ENCODE assay signal across 27 cellular contexts in the genomic region with DNA sequence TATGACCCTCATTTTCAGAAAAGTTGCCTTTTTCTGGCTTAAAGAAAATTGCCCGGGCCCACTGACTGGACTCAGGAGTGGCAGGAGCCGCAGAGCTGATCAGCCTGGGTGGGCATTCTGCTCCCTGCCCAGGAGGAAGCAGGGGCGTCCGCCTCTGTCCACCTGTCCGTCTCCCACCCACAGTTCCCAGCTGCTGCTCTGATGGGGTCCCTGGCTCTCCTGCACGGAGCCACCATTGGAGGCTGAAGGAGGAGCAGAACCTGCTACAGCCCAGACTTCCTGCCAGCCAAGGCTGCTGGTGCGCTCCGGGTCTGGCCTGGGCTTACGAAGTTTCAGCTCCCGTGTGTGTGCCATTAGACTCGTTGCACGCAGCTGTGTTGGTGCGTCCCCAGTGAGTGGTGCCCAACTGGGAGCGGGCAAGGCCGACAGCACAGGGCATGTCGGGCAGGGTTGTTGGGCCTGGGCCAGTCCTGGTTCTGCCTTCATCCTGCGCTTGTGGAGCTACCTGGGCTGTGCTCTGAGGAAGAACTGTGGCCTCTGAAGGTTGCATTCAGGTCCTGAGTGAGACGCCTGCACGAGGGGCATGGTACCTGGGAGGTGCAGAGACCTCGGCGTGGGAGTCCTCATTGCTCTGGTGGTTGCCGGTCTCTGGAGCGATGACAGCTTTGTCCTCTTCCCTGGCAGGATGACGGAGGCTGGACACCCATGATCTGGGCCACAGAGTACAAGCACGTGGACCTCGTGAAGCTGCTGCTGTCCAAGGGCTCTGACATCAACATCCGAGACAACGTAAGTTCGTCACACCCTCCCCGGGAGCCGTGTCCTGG.
"Had no signal": no experiment of that assay in that cellular context is flagged by ENCODE, and none has a peak within 500 bp of the region (broad histone marks: within the 10 kb centered on the region; RNA-seq: fewer than 3 reads in every experiment).

No MANE protein-coding gene starts in this region.

- H3K27me3 ChIP-seq: esophagus muscularis mucosa, foreskin keratinocyte, heart right ventricle, right atrium auricular region, tibial nerve had no signal

- H3K4me3 ChIP-seq: esophagus muscularis mucosa, heart right ventricle, left ventricle myocardium inferior, right atrium auricular region, smooth muscle cell, tibial nerve had no signal

- H3K4me1 ChIP-seq: esophagus muscularis mucosa, foreskin keratinocyte, heart right ventricle, left ventricle myocardium inferior, parathyroid adenoma, right atrium auricular region, tibial nerve had no signal

- DNase-seq: activated CD4-positive, alpha-beta memory T cell treated with anti-CD3 and anti-CD28 coated beads for 36 hours; activated CD4-positive, alpha-beta T cell treated with anti-CD3 and anti-CD28 coated beads, Interleukin-2, amount 10 ng/mL, durations not matched to agents 24 days and 14 days; activated CD4-positive, CD25-positive, alpha-beta regulatory T cell treated with anti-CD3 and anti-CD28 coated beads, Interleukin-2, amount 50 U/mL, for 72 hours; activated CD8-positive, alpha-beta memory T cell treated with anti-CD3 and anti-CD28 coated beads, Interleukin-2, amount 50 U/mL, for 4 hours; activated gamma-delta T cell; activated naive CD4-positive, alpha-beta T cell treated with anti-CD3 and anti-CD28 coated beads, Interleukin-2, amount 50 U/mL, for 16 hours; activated naive CD8-positive, alpha-beta T cell treated with anti-CD3 and anti-CD28 coated beads, Interleukin-2, amount 50 U/mL, for 24 hours; activated T-cell treated with anti-CD3 and anti-CD28 coated beads, Interleukin-2, amount 50 U/mL, for 1 hour; amygdala; foreskin keratinocyte; heart right ventricle; left ventricle myocardium inferior; nephron progenitor cell; stimulated activated CD4-positive, alpha-beta T cell treated with anti-CD3 and anti-CD28 coated beads, Interleukin-1b, Interleukin-23, amount 100 ng/mL, for 48 hours; stimulated activated CD4-positive, alpha-beta T cell treated with anti-CD3 and anti-CD28 coated beads, Interleukin-4, amount 100 ng/mL, for 4 hours; stimulated activated CD8-positive, alpha-beta memory T cell treated with anti-CD3 and anti-CD28 coated beads, Interleukin-4, amount 100 ng/mL, for 48 hours; stimulated activated naive CD4-positive, alpha-beta T cell treated with Interleukin-2 at 50 U/mL for 16 hours; T-cell; WERI-Rb-1 had no signal

- H3K9ac ChIP-seq: parathyroid adenoma had no signal

- H3K9me3 ChIP-seq: esophagus muscularis mucosa, heart right ventricle, left ventricle myocardium inferior, right atrium auricular region, tibial nerve had no signal

- H3K9me3 Mint-ChIP-seq: activated CD4-positive, alpha-beta memory T cell treated with anti-CD3 and anti-CD28 coated beads for 36 hours; activated CD4-positive, alpha-beta T cell treated with anti-CD3 and anti-CD28 coated beads, Interleukin-2, amount 10 ng/mL, durations not matched to agents 24 days and 14 days; activated naive CD8-positive, alpha-beta T cell treated with anti-CD3 and anti-CD28 coated beads, Interleukin-2, amount 50 U/mL, for 24 hours; activated T-helper 1 cell treated with anti-CD3 and anti-CD28 coated beads, Interleukin-12 subunit alpha, Interleukin-12 subunit beta, Interleukin-2, Interleukin-4 antibody, amounts not matched to agents 30 ng/mL and 10 ng/mL and 1 ng/mL, durations not matched to agents 14 hours and 24 hours and 36 hours; dendritic cell treated with granulocyte-macrophage colony-stimulating factor and Interleukin-4, amounts not matched to agents 40 ng/mL and 50 ng/mL, for 4 days; T-cell; T-helper 2 cell treated with Interferon-gamma antibody and Interleukin-4, amounts not matched to agents 5 μg/mL and 100 μg/mL, for 36 hours had no signal

- H3K27ac Mint-ChIP-seq: activated CD4-positive, alpha-beta memory T cell treated with anti-CD3 and anti-CD28 coated beads for 36 hours; activated CD4-positive, alpha-beta T cell treated with anti-CD3 and anti-CD28 coated beads, Interleukin-2, amount 10 ng/mL, durations not matched to agents 24 days and 14 days; activated naive CD8-positive, alpha-beta T cell treated with anti-CD3 and anti-CD28 coated beads, Interleukin-2, amount 50 U/mL, for 24 hours; activated T-helper 1 cell treated with anti-CD3 and anti-CD28 coated beads, Interleukin-12 subunit alpha, Interleukin-12 subunit beta, Interleukin-2, Interleukin-4 antibody, amounts not matched to agents 30 ng/mL and 10 ng/mL and 1 ng/mL, durations not matched to agents 14 hours and 24 hours and 36 hours; dendritic cell treated with granulocyte-macrophage colony-stimulating factor and Interleukin-4, amounts not matched to agents 40 ng/mL and 50 ng/mL, for 4 days; T-helper 2 cell treated with Interferon-gamma antibody and Interleukin-4, amounts not matched to agents 5 μg/mL and 100 μg/mL, for 36 hours had no signal

- H3K27me3 Mint-ChIP-seq: activated CD4-positive, alpha-beta memory T cell treated with anti-CD3 and anti-CD28 coated beads for 36 hours; activated CD4-positive, alpha-beta T cell treated with anti-CD3 and anti-CD28 coated beads, Interleukin-2, amount 10 ng/mL, durations not matched to agents 24 days and 14 days; activated naive CD8-positive, alpha-beta T cell treated with anti-CD3 and anti-CD28 coated beads, Interleukin-2, amount 50 U/mL, for 24 hours; dendritic cell treated with granulocyte-macrophage colony-stimulating factor and Interleukin-4, amounts not matched to agents 40 ng/mL and 50 ng/mL, for 4 days; T-cell had no signal

- ATAC-seq: activated naive CD8-positive, alpha-beta T cell treated with anti-CD3 and anti-CD28 coated beads, Interleukin-2, amount 50 U/mL, for 24 hours; foreskin keratinocyte had no signal

- H3K4me1 Mint-ChIP-seq: activated CD4-positive, alpha-beta T cell treated with anti-CD3 and anti-CD28 coated beads, Interleukin-2, amount 10 ng/mL, durations not matched to agents 24 days and 14 days; activated naive CD8-positive, alpha-beta T cell treated with anti-CD3 and anti-CD28 coated beads, Interleukin-2, amount 50 U/mL, for 24 hours had no signal

- H3K4me2 ChIP-seq: smooth muscle cell had no signal

- H3K27ac ChIP-seq: esophagus muscularis mucosa, foreskin keratinocyte, heart right ventricle, left ventricle myocardium inferior, parathyroid adenoma, right atrium auricular region, tibial nerve, WERI-Rb-1 had no signal

- H3K4me3 Mint-ChIP-seq: activated CD4-positive, alpha-beta memory T cell treated with anti-CD3 and anti-CD28 coated beads for 36 hours; activated CD4-positive, alpha-beta T cell treated with anti-CD3 and anti-CD28 coated beads, Interleukin-2, amount 10 ng/mL, durations not matched to agents 24 days and 14 days; activated naive CD8-positive, alpha-beta T cell treated with anti-CD3 and anti-CD28 coated beads, Interleukin-2, amount 50 U/mL, for 24 hours; activated T-helper 1 cell treated with anti-CD3 and anti-CD28 coated beads, Interleukin-12 subunit alpha, Interleukin-12 subunit beta, Interleukin-2, Interleukin-4 antibody, amounts not matched to agents 30 ng/mL and 10 ng/mL and 1 ng/mL, durations not matched to agents 14 hours and 24 hours and 36 hours; dendritic cell treated with granulocyte-macrophage colony-stimulating factor and Interleukin-4, amounts not matched to agents 40 ng/mL and 50 ng/mL, for 4 days; nephron progenitor cell; T-cell; T-helper 2 cell treated with Interferon-gamma antibody and Interleukin-4, amounts not matched to agents 5 μg/mL and 100 μg/mL, for 36 hours had no signal
